Comparison of ENCODE assay signal across 22 cellular contexts in the genomic region with DNA sequence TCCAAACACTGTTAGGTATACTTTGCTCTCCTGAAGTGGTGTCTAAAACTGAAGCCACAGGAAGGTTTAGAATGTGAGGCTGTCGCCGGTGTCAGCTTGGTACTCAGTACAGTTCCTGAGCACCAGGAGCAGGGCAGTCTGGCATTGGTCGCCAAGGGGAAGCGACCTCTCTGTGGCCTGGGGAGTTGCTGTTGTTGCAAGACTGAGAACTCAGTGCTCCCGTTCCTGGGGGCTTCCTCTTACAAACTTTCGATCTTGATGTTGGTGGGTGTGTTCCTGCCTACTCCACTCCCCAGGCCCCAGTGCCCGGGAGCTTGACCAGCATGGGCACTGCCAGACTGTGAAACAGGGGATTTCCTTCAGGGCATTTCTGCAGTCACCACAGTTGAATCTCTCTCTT. TPM values are rescaled to one million over a fixed set of nuclear protein-coding genes. Genes with fewer than 3 reads are reported as not detected.
DNase-seq lines count a peak whose midpoint lies in the region; ATAC-seq and TF ChIP-seq lines count a peak whose summit lies in the region.
"Had no signal": no experiment of that assay in that cellular context is flagged by ENCODE, and none has a peak within 500 bp of the region (broad histone marks: within the 10 kb centered on the region; RNA-seq: fewer than 3 reads in every experiment).

No MANE protein-coding gene starts in this region.

- H3K4me3 ChIP-seq in heart left ventricle (no peak overlapping the region), psoas muscle (no peak overlapping the region), Caco-2 (ENCODE audit: low read depth, low read length) (no peak overlapping the region)

- intact Hi-C loops in CD14-positive monocyte (cut with micrococcal nuclease) (loop anchor here in 1 of 2 donors (10.0 kb wide), 1 partner anchor 267 kb away; a partner anchor contains a TSS), heart left ventricle (cut with DNase I) (loop anchor here in 1 of 10 donors (5.0 kb wide), 1 partner anchor 55 kb away; a partner anchor contains a TSS), psoas muscle (cut with DNase I) (loop anchor here in 1 of 2 donors (5.0 kb wide), 1 partner anchor 50 kb away; no protein-coding TSS in a partner anchor), Caco-2 (cut with micrococcal nuclease; ENCODE audit: unreplicated experiment) (no loop called here)

- H3K4me3 Mint-ChIP-seq in CD14-positive monocyte (peak overlapping the region; percentile 41 to 78), Caco-2 (ENCODE audit: unreplicated experiment) (no peak overlapping the region)
- H3K4me3 Mint-ChIP-seq: activated CD4-positive, alpha-beta memory T cell treated with anti-CD3 and anti-CD28 coated beads for 36 hours; activated naive CD8-positive, alpha-beta T cell treated with anti-CD3 and anti-CD28 coated beads, Interleukin-2, amount 10 ng/mL, durations not matched to agents 7 days and 5 days; natural killer cell treated with Interleukin-12 subunit alpha and Interleukin-12 subunit beta and Interleukin-15 and Interleukin-18, amount 100 ng/mL, for 72 hours had no signal

- peaks cover 0 to 1% (median 0%) of the 10 kb centered on the region in 3 donors for H3K27me3 Mint-ChIP-seq in CD14-positive monocyte (ENCODE audit: low read depth in 3 of 3)
- H3K27me3 Mint-ChIP-seq in Caco-2 (ENCODE audit: insufficient read depth, unreplicated experiment), result no peaks in the 10 kb centered on the region

- H3K36me3 ChIP-seq in heart left ventricle, result no peaks in the 10 kb centered on the region
- no peaks in the 10 kb centered on the region for H3K36me3 ChIP-seq in psoas muscle (ENCODE audit: insufficient read depth in 1 of 2, low read depth in 1 of 2)
- H3K36me3 ChIP-seq in Caco-2 (ENCODE audit: control insufficient read depth, insufficient read depth, low read length), result no peaks in the 10 kb centered on the region
- H3K36me3 ChIP-seq: brain microvascular endothelial cell, WERI-Rb-1 had no signal

- TF ChIP-seq CTCF in CD14-positive monocyte (IDR thresholded peaks at IDR 0.05) (no peak), heart left ventricle (IDR thresholded peaks at IDR 0.05) (no peak), psoas muscle (IDR thresholded peaks at IDR 0.05) (no peak), Caco-2 (IDR thresholded peaks at IDR 0.05; ENCODE audit: insufficient read depth in 1 of 2, low read depth in 1 of 2, low read length in 1 of 2, severe bottlenecking in 1 of 2, unreplicated experiment in 1 of 2) (no peak)

- TF ChIP-seq POLR2A in heart left ventricle (IDR thresholded peaks at IDR 0.05), result no peak

- DNase-seq in CD14-positive monocyte (ENCODE audit: low spot score), result peak; percentile 74
- DNase-seq in RPMI8226, result peak; percentile 16
- DNase-seq in heart left ventricle, result peak in 4 of 5 donors; percentile 36 to 67 (median 59)
- peak in 1 of 2 donors; percentile 28 for DNase-seq in psoas muscle
- DNase-seq in DMS 273 (lab: John Stamatoyannopoulos, UW; ENCODE audit: unreplicated experiment), result no peak
- DNase-seq in Caco-2, result no peak
- no peak for DNase-seq in activated effector memory CD4-positive, alpha-beta T cell treated with Interleukin-2 at 50 U/mL for 16 hours
- DNase-seq: activated CD4-positive, alpha-beta memory T cell treated with anti-CD3 and anti-CD28 coated beads for 36 hours; activated naive CD8-positive, alpha-beta T cell treated with anti-CD3 and anti-CD28 coated beads, Interleukin-2, amount 10 ng/mL, durations not matched to agents 7 days and 5 days; activated T-cell treated with anti-CD3 and anti-CD28 coated beads, Interleukin-2, amount 50 U/mL, for 48 hours; brain microvascular endothelial cell; COR-L47; dermis blood vessel endothelial cell; mammary epithelial cell; NCI-H82; stimulated activated CD4-positive, alpha-beta T cell treated with anti-CD3 and anti-CD28 coated beads, Interleukin-15, amount 100 ng/mL, for 24 hours; stimulated activated naive CD8-positive, alpha-beta T cell treated with anti-CD3 and anti-CD28 coated beads, Interleukin-15, Interleukin-2, amounts not matched to agents 100 U/mL and 50 U/mL, for 24 hours; T-helper 1 cell; WERI-Rb-1 had no signal

- CTCF ChIA-PET in Caco-2 (lab: Charles Lee), result no interaction called here

- WGBS in heart left ventricle, 4 donors, result 75 to 85% (median 79%) methylated on average over 7 of the region's 7 CpGs
- 77 to 81% (median 79%) methylated on average over 7 of the region's 7 CpGs for WGBS in psoas muscle, 3 donors

- H3K36me3 Mint-ChIP-seq in CD14-positive monocyte (no peaks in the 10 kb centered on the region), Caco-2 (ENCODE audit: insufficient read depth, unreplicated experiment) (no peaks in the 10 kb centered on the region)
- H3K36me3 Mint-ChIP-seq: activated CD4-positive, alpha-beta memory T cell treated with anti-CD3 and anti-CD28 coated beads for 36 hours; activated naive CD8-positive, alpha-beta T cell treated with anti-CD3 and anti-CD28 coated beads, Interleukin-2, amount 10 ng/mL, durations not matched to agents 7 days and 5 days; natural killer cell treated with Interleukin-12 subunit alpha and Interleukin-12 subunit beta and Interleukin-15 and Interleukin-18, amount 100 ng/mL, for 72 hours had no signal

- H3K9me3 ChIP-seq in heart left ventricle (no peaks in the 10 kb centered on the region), psoas muscle (no peaks in the 10 kb centered on the region), Caco-2 (no peaks in the 10 kb centered on the region)

- no TSS peak for BruUV-seq in Caco-2 (replicated peaks; lab: Mats Ljungman, UMichigan)

- H3K27ac ChIP-seq in heart left ventricle (peak overlapping the region in 9 of 12 donors; percentile 12 to 82 (median 58)), psoas muscle (peak overlapping the region; percentile 33)
- H3K27ac ChIP-seq: brain microvascular endothelial cell, KMS-11, WERI-Rb-1 had no signal

- ATAC-seq in heart left ventricle, result peak in 2 of 4 donors; percentile 4 to 22
- ATAC-seq in psoas muscle, result peak in 2 of 4 donors; percentile 8 to 16
- ATAC-seq in HG03354 (IDR thresholded peaks at IDR 0.05; ENCODE audit: poor library complexity, severe bottlenecking, unreplicated experiment), result no peak
- ATAC-seq: natural killer cell treated with Interleukin-12 subunit alpha and Interleukin-12 subunit beta and Interleukin-15 and Interleukin-18, amount 100 ng/mL, for 72 hours; stimulated activated naive CD8-positive, alpha-beta T cell treated with anti-CD3 and anti-CD28 coated beads, Interleukin-15, Interleukin-2, amounts not matched to agents 100 U/mL and 50 U/mL, for 24 hours had no signal

- POLR2A ChIA-PET in Caco-2 (lab: Charles Lee), result no interaction called here

- H3K4me1 Mint-ChIP-seq in CD14-positive monocyte (peaks cover 90% of the 10 kb centered on the region), Caco-2 (ENCODE audit: low read depth, unreplicated experiment) (peaks cover 6% of the 10 kb centered on the region)
- H3K4me1 Mint-ChIP-seq: activated naive CD8-positive, alpha-beta T cell treated with anti-CD3 and anti-CD28 coated beads, Interleukin-2, amount 10 ng/mL, durations not matched to agents 7 days and 5 days had no signal

- peaks cover 0 to 78% (median 35%) of the 10 kb centered on the region in 12 donors for H3K4me1 ChIP-seq in heart left ventricle
- H3K4me1 ChIP-seq in psoas muscle, result peaks cover 21% of the 10 kb centered on the region
- H3K4me1 ChIP-seq in Caco-2, result no peaks in the 10 kb centered on the region

- H3K9me3 Mint-ChIP-seq in CD14-positive monocyte (no peaks in the 10 kb centered on the region), Caco-2 (ENCODE audit: unreplicated experiment) (no peaks in the 10 kb centered on the region)
- H3K9me3 Mint-ChIP-seq: activated CD4-positive, alpha-beta memory T cell treated with anti-CD3 and anti-CD28 coated beads for 36 hours; activated naive CD8-positive, alpha-beta T cell treated with anti-CD3 and anti-CD28 coated beads, Interleukin-2, amount 10 ng/mL, durations not matched to agents 7 days and 5 days; natural killer cell treated with Interleukin-12 subunit alpha and Interleukin-12 subunit beta and Interleukin-15 and Interleukin-18, amount 100 ng/mL, for 72 hours had no signal

- H3K27ac Mint-ChIP-seq in CD14-positive monocyte (peak overlapping the region; percentile 85 to 96 (median 93)), Caco-2 (ENCODE audit: unreplicated experiment) (no peak overlapping the region)
- H3K27ac Mint-ChIP-seq: activated CD4-positive, alpha-beta memory T cell treated with anti-CD3 and anti-CD28 coated beads for 36 hours; activated naive CD8-positive, alpha-beta T cell treated with anti-CD3 and anti-CD28 coated beads, Interleukin-2, amount 10 ng/mL, durations not matched to agents 7 days and 5 days; natural killer cell treated with Interleukin-12 subunit alpha and Interleukin-12 subunit beta and Interleukin-15 and Interleukin-18, amount 100 ng/mL, for 72 hours had no signal

- H3K27me3 ChIP-seq in heart left ventricle (no peaks in the 10 kb centered on the region), psoas muscle (ENCODE audit: insufficient read depth in 3 of 3, low read length in 2 of 3) (no peaks in the 10 kb centered on the region), Caco-2 (replicated peaks; ENCODE audit: control insufficient read depth, insufficient read depth, low read length) (no peaks in the 10 kb centered on the region)
- H3K27me3 ChIP-seq: brain microvascular endothelial cell had no signal

RNA-seq across cellular contexts. Expression of a gene that starts 52.4 kb away (rescaled TPM):
- polyA plus RNA-seq in CD14-positive monocyte, result 1 to 10 TPM in 1 of 2 donors, under 1 TPM in 1; 0.67 to 2.0 TPM
- 10 to 100 TPM; 17.8 to 34.3 (median 24.4) TPM for total RNA-seq in heart left ventricle
- 10 to 100 TPM in 1 of 2 donors, 1 to 10 TPM in 1; 5.0 to 12.8 TPM for polyA plus RNA-seq in heart left ventricle
- 1 to 10 TPM; 4.6 to 9.5 (median 6.8) TPM for total RNA-seq in psoas muscle
- polyA plus RNA-seq in psoas muscle, result 1 to 10 TPM in 2 of 3 donors, under 1 TPM in 1; 0.93 to 3.1 (median 2.1) TPM
- total RNA-seq in Caco-2 (2022), result 7.7 and 8.0 TPM in 2 replicates

Comparison
In these comparisons a context has a peak if more than half of its experiments do, and no peak if none do; other contexts are left out.
1. DNase-seq: peak in CD14-positive monocyte (single experiment), RPMI8226 (single experiment) and heart left ventricle (4 of 5); none in DMS 273 (single experiment), Caco-2 (0 of 2) and activated effector memory CD4-positive, alpha-beta T cell treated with Interleukin-2 at 50 U/mL for 16 hours (single experiment).